Comparison of ENCODE assay signal across 24 cellular contexts in the genomic region with DNA sequence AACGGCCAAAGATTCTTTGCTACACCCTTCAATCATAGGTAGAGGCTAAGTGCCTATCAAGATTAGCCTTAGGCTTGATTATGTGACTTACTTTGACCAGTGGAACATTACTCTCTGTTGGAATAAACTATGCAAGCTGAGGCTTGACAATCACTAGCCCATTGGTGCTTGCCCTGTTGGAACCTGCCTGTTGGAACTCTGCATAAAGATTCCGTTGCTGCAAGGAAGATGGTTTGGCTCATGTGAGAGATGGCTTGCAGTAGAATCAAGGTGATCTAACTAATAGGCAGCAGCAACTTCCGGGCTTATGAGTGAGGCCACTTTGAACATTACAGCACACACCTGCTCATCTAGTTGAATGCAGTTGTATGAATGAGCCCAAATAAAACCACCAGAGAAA.
DNase-seq lines count a peak whose midpoint lies in the region; ATAC-seq, FAIRE-seq and TF ChIP-seq lines count a peak whose summit lies in the region.
"Had no signal": no experiment of that assay in that cellular context is flagged by ENCODE, and none has a peak within 500 bp of the region (broad histone marks: within the 10 kb centered on the region; RNA-seq: fewer than 3 reads in every experiment).

No MANE protein-coding gene starts in this region.

- H3K79me2 ChIP-seq in mammary epithelial cell (ENCODE audit: insufficient read depth, low read length), result no peaks in the 10 kb centered on the region

- CTCF ChIA-PET in mammary epithelial cell (lab: Charles Lee; ENCODE audit: low non-redundant PET), result interaction anchor here (0.7 kb wide), 1 partner anchor 38 kb away, joined by 3 read pairs; no protein-coding TSS in a partner anchor

- peak; percentile 17 for FAIRE-seq in urothelium cell line (lab: Jason Lieb, UNC)
- FAIRE-seq: A204.1, D721Med, GM12878, H1 had no signal

- H3K4me1 ChIP-seq in mammary epithelial cell (ENCODE audit: insufficient read depth, low read length), result peaks cover 3% of the 10 kb centered on the region
- no peaks in the 10 kb centered on the region for H3K4me1 ChIP-seq in right lobe of liver
- no peaks in the 10 kb centered on the region for H3K4me1 ChIP-seq in tibial artery
- H3K4me1 ChIP-seq: BLaER1 had no signal

- H3K36me3 ChIP-seq in mammary epithelial cell (ENCODE audit: insufficient read depth, low read length), result no peaks in the 10 kb centered on the region
- H3K36me3 ChIP-seq in right lobe of liver, result no peaks in the 10 kb centered on the region
- H3K36me3 ChIP-seq in tibial artery, result no peaks in the 10 kb centered on the region
- H3K36me3 ChIP-seq: BLaER1 had no signal

- no peaks in the 10 kb centered on the region for H4K20me1 ChIP-seq in mammary epithelial cell (ENCODE audit: insufficient read depth, low read length)
- H4K20me1 ChIP-seq: BLaER1 had no signal

- DNase-seq in NCI-H510A treated with DMSO at 0.1 percent for 48 hours (lab: John Stamatoyannopoulos, UW), result peak; percentile 4
- DNase-seq in NCI-H510A (lab: John Stamatoyannopoulos, UW), result no peak
- DNase-seq in mammary epithelial cell, result peak; percentile 49
- DNase-seq in urothelium cell line (ENCODE audit: low spot score), result no peak
- no peak for DNase-seq in right lobe of liver
- no peak for DNase-seq in tibial artery
- DNase-seq in activated T-cell treated with anti-CD3 and anti-CD28 coated beads, Interleukin-2, amount 50 U/mL, for 24 hours, result no peak
- DNase-seq: CD4-positive, CD25-positive, alpha-beta regulatory T cell; CD8-positive, alpha-beta memory T cell; DMS 273 treated with DMSO at 0.1 percent for 48 hours; DMS79; EL; GDM1; H7; HCEC 1CT had no signal

- ATAC-seq in esophagus mucosa (peak; percentile 46), right lobe of liver (no peak)
- ATAC-seq: GM12878 had no signal

- H3K4me2 ChIP-seq in mammary epithelial cell (ENCODE audit: insufficient read depth, low read depth, low read length), result no peak overlapping the region
- H3K4me2 ChIP-seq: BLaER1 had no signal

- intact Hi-C loops in mammary epithelial cell (cut with micrococcal nuclease) (no loop called here), right lobe of liver (cut with DNase I) (no loop called here), tibial artery (cut with DNase I; ENCODE audit: low total_unique reads) (no loop called here)

- no peak overlapping the region for H3K4me3 Mint-ChIP-seq in activated T-cell treated with anti-CD3 and anti-CD28 coated beads, Interleukin-2, amount 50 U/mL, for 24 hours
- H3K4me3 Mint-ChIP-seq: B cell; CD4-positive, CD25-positive, alpha-beta regulatory T cell; CD8-positive, alpha-beta memory T cell had no signal

- dilution Hi-C loops in mammary epithelial cell (cut with HindIII; ENCODE audit: low sequenced_read_pairs), result no loop called here

- H3K9me3 Mint-ChIP-seq in activated T-cell treated with anti-CD3 and anti-CD28 coated beads, Interleukin-2, amount 50 U/mL, for 24 hours, result no peaks in the 10 kb centered on the region

- 0% methylated on average over 3 of the region's 3 CpGs for WGBS in mammary epithelial cell (ENCODE audit: low coverage, missing lambda C conversion rate)
- 37% methylated on average over 2 of the region's 3 CpGs for WGBS in right lobe of liver (ENCODE audit: insufficient coverage, low coverage, low lambda C conversion rate, missing lambda C conversion rate)

- H3K9me3 ChIP-seq in mammary epithelial cell (replicated peaks; ENCODE audit: insufficient read depth, low read length) (no peaks in the 10 kb centered on the region), right lobe of liver (no peaks in the 10 kb centered on the region), tibial artery (no peaks in the 10 kb centered on the region)
- H3K9me3 ChIP-seq: BLaER1 had no signal

- no TSS peak for BruUV-seq in mammary epithelial cell (replicated peaks; lab: Mats Ljungman, UMichigan)

- H3K27me3 Mint-ChIP-seq in activated T-cell treated with anti-CD3 and anti-CD28 coated beads, Interleukin-2, amount 50 U/mL, for 24 hours, result peaks cover 7% of the 10 kb centered on the region
- H3K27me3 Mint-ChIP-seq: CD4-positive, CD25-positive, alpha-beta regulatory T cell had no signal

- H3K27me3 ChIP-seq in mammary epithelial cell (ENCODE audit: insufficient read depth, low read length), result no peaks in the 10 kb centered on the region
- no peaks in the 10 kb centered on the region for H3K27me3 ChIP-seq in right lobe of liver
- H3K27me3 ChIP-seq in tibial artery, result no peaks in the 10 kb centered on the region
- H3K27me3 ChIP-seq: BLaER1 had no signal

- no peak overlapping the region for H3K27ac ChIP-seq in mammary epithelial cell (ENCODE audit: insufficient read depth, low read depth, low read length)
- H3K27ac ChIP-seq in right lobe of liver, result no peak overlapping the region
- no peak overlapping the region for H3K27ac ChIP-seq in tibial artery
- H3K27ac ChIP-seq: 22Rv1, BLaER1, C4-2B had no signal

- no peak for TF ChIP-seq POLR2A in right lobe of liver (IDR thresholded peaks at IDR 0.05)

- no peaks in the 10 kb centered on the region for H3K36me3 Mint-ChIP-seq in activated T-cell treated with anti-CD3 and anti-CD28 coated beads, Interleukin-2, amount 50 U/mL, for 24 hours (ENCODE audit: low read depth)
- H3K36me3 Mint-ChIP-seq: CD4-positive, CD25-positive, alpha-beta regulatory T cell; CD8-positive, alpha-beta memory T cell had no signal

- H3K9ac ChIP-seq in mammary epithelial cell (ENCODE audit: insufficient read depth, low read length), result no peak overlapping the region
- H3K9ac ChIP-seq: BLaER1 had no signal

- H3K4me3 ChIP-seq in mammary epithelial cell (replicated peaks in 1 of 3; ENCODE audit: insufficient read depth in 1 of 3, low read depth in 2 of 3, low read length in 3 of 3) (no peak overlapping the region), right lobe of liver (no peak overlapping the region), tibial artery (no peak overlapping the region)
- H3K4me3 ChIP-seq: BLaER1, GM12878 had no signal

- in situ Hi-C loops in mammary epithelial cell (cut with MboI; ENCODE audit: low sequenced_read_pairs in 2 of 2), result loop anchor here in 1 of 2 donors (10.0 to 25.0 kb wide), 2 partner anchors 230 to 793 kb away; partner anchors contain the start of gene TSHZ2

- H2AFZ ChIP-seq in mammary epithelial cell (ENCODE audit: low read depth, low read length), result no peak overlapping the region

- no peak overlapping the region for H3K27ac Mint-ChIP-seq in activated T-cell treated with anti-CD3 and anti-CD28 coated beads, Interleukin-2, amount 50 U/mL, for 24 hours
- H3K27ac Mint-ChIP-seq: B cell; CD8-positive, alpha-beta memory T cell had no signal

- H3K4me1 Mint-ChIP-seq in activated T-cell treated with anti-CD3 and anti-CD28 coated beads, Interleukin-2, amount 50 U/mL, for 24 hours (ENCODE audit: low read depth), result no peaks in the 10 kb centered on the region
- H3K4me1 Mint-ChIP-seq: B cell; CD4-positive, CD25-positive, alpha-beta regulatory T cell; CD8-positive, alpha-beta memory T cell had no signal

- TF ChIP-seq CTCF in mammary epithelial cell (conservative IDR thresholded peaks at IDR 0.05 in 1 of 2, IDR thresholded peaks at IDR 0.05 in 1 of 2; ENCODE audit: extremely low read depth in 1 of 2, insufficient read depth in 1 of 2, low read depth in 1 of 2, low read length in 2 of 2) (no peak), right lobe of liver (IDR thresholded peaks at IDR 0.05) (no peak), tibial artery (IDR thresholded peaks at IDR 0.05) (no peak)

Comparison
In these comparisons a context has a peak if more than half of its experiments do, and no peak if none do; other contexts are left out.
1. DNase-seq: peak in NCI-H510A treated with DMSO at 0.1 percent for 48 hours (single experiment) and mammary epithelial cell (single experiment); none in NCI-H510A (single experiment), urothelium cell line (single experiment), right lobe of liver (0 of 3), tibial artery (0 of 2) and activated T-cell treated with anti-CD3 and anti-CD28 coated beads, Interleukin-2, amount 50 U/mL, for 24 hours (single experiment).